Comparison of ENCODE assay signal across 34 cellular contexts in the genomic region with DNA sequence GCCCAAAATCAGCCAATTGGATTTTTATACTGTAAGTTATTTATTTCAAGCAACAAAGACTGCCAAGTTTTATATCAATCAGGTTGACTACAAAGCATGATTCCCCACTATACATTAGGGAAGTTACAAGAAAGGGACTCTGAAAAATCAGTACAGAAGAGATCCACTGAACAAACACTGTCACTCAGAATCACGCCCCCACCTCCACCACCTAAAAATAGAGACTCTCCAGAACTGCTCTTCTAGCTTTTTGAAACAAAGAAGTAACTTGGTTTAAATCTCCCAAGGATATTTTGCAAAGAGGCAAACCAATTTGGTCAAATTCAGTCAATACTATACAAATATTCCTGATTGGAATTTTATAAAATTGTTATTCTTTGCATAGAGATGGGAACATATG.
"Had no signal": no experiment of that assay in that cellular context is flagged by ENCODE, and none has a peak within 500 bp of the region (broad histone marks: within the 10 kb centered on the region; RNA-seq: fewer than 3 reads in every experiment).

No MANE protein-coding gene starts in this region.

- H3K27me3 ChIP-seq: MG63 had no signal

- DNase-seq: Karpas-422, Kasumi-1, MG63, MM.1S, MV-4-11, NCI-H1048, NCI-H1092, NCI-H1092 treated with DMSO at 0.1 percent for 48 hours, NCI-H1105, NCI-H1105 treated with DMSO at 0.1 percent for 48 hours, NCI-H1417, NCI-H1417 treated with DMSO at 0.1 percent for 48 hours, NCI-H1436, NCI-H1436 treated with DMSO at 0.1 percent for 48 hours, NCI-H146, NCI-H1694, NCI-H1694 treated with DMSO at 0.1 percent for 48 hours, NCI-H187, NCI-H187 treated with DMSO at 0.1 percent for 48 hours, NCI-H1930, NCI-H2029, NCI-H2029 treated with DMSO at 0.1 percent for 48 hours, NCI-H2081, NCI-H2081 treated with DMSO at 0.1 percent for 48 hours, NCI-H2107, NCI-H2171, NCI-H2171 treated with DMSO at 0.1 percent for 48 hours, NCI-H2227 treated with DMSO at 0.1 percent for 48 hours, NCI-H226, NCI-H345, NCI-H446, NCI-H446 treated with DMSO at 0.1 percent for 48 hours, NCI-H510A had no signal

- H3K9me3 ChIP-seq: MG63 had no signal

- H3K27ac ChIP-seq: KMS-11 had no signal

- H3K4me3 ChIP-seq: MG63 had no signal

- H3K36me3 ChIP-seq: MG63 had no signal
